8 cellular contexts compared by ENCODE assay signal in the genomic region with DNA sequence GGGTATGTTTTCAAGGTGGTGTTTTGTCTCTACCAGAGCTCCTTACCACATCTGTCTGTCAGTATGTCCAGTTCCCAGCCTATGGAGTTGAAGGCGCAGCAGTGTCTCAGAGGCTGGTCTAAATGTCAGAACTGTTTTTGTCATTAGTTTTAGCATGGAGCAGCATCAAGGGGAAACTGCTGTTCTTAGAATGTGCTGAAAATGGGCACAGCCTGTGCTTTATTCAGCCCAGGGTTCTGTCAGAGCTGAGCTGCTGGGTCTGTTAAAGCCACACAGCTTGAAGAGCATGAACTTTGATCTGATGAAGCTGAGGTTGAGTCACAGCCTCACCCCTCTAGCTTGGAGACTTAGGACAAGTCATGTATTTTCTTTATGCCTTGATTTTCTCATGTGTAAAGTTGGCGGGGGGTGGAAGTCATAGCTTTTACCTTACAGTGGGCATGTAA.
A peak's percentile ranks its signal among the peaks of the same experiment; 100 is the strongest.
DNase-seq lines count a peak whose midpoint lies in the region; ATAC-seq and TF ChIP-seq lines count a peak whose summit lies in the region.

No MANE protein-coding gene starts in this region.

- peak overlapping the region; percentile 32 for H3K27ac Mint-ChIP-seq in activated CD4-positive, alpha-beta T cell treated with anti-CD3 and anti-CD28 coated beads for 36 hours
- peak overlapping the region; percentile 89 for H3K27ac Mint-ChIP-seq in stimulated activated effector memory CD8-positive, alpha-beta T cell treated with anti-CD3 and anti-CD28 coated beads, Interleukin-12 subunit alpha, Interleukin-12 subunit beta, amount 100 ng/mL, for 72 hours

- no peaks in the 10 kb centered on the region for H3K9me3 ChIP-seq in colonic mucosa

- no peaks in the 10 kb centered on the region for H3K27me3 ChIP-seq in colonic mucosa

- no peak overlapping the region for H3K4me3 ChIP-seq in colonic mucosa

- POLR2A ChIA-PET in activated CD4-positive, alpha-beta T cell treated with anti-CD3 and anti-CD28 coated beads for 36 hours (lab: Charles Lee): interaction anchor here (0.8 to 1.9 kb wide), 2 partner anchors 13 to 19 kb away, joined by 3 to 17 read pairs; no protein-coding TSS in a partner anchor

- DNase-seq in activated CD4-positive, alpha-beta T cell treated with anti-CD3 and anti-CD28 coated beads for 36 hours: peak; percentile 47
- no peak for DNase-seq in activated CD4-positive, alpha-beta T cell treated with anti-CD3 and anti-CD28 coated beads for 1 hour
- DNase-seq in SW480 (ENCODE audit: low spot score): peak; percentile 62
- peak; percentile 46 for DNase-seq in colonic mucosa
- DNase-seq in stimulated activated effector memory CD8-positive, alpha-beta T cell treated with anti-CD3 and anti-CD28 coated beads, Interleukin-12 subunit alpha, Interleukin-12 subunit beta, amount 100 ng/mL, for 72 hours (ENCODE audit: low spot score in 2 of 2): no peak
- no peak for DNase-seq in NCI-H510A (lab: John Stamatoyannopoulos, UW)
- DNase-seq in Right ventricle myocardium superior: no peak

- no peaks in the 10 kb centered on the region for H3K4me1 ChIP-seq in colonic mucosa

- no peak overlapping the region for H3K4me3 Mint-ChIP-seq in activated CD4-positive, alpha-beta T cell treated with anti-CD3 and anti-CD28 coated beads for 36 hours
- H3K4me3 Mint-ChIP-seq in stimulated activated effector memory CD8-positive, alpha-beta T cell treated with anti-CD3 and anti-CD28 coated beads, Interleukin-12 subunit alpha, Interleukin-12 subunit beta, amount 100 ng/mL, for 72 hours: peak overlapping the region; percentile 55

- peaks cover 4% of the 10 kb centered on the region for H3K9me3 Mint-ChIP-seq in activated CD4-positive, alpha-beta T cell treated with anti-CD3 and anti-CD28 coated beads for 36 hours (ENCODE audit: low read depth)
- no peaks in the 10 kb centered on the region for H3K9me3 Mint-ChIP-seq in stimulated activated effector memory CD8-positive, alpha-beta T cell treated with anti-CD3 and anti-CD28 coated beads, Interleukin-12 subunit alpha, Interleukin-12 subunit beta, amount 100 ng/mL, for 72 hours

- H3K36me3 ChIP-seq in colonic mucosa: no peaks in the 10 kb centered on the region

- peaks cover 4% of the 10 kb centered on the region for H3K36me3 Mint-ChIP-seq in activated CD4-positive, alpha-beta T cell treated with anti-CD3 and anti-CD28 coated beads for 36 hours (ENCODE audit: low read depth)
- peaks cover 8% of the 10 kb centered on the region for H3K36me3 Mint-ChIP-seq in stimulated activated effector memory CD8-positive, alpha-beta T cell treated with anti-CD3 and anti-CD28 coated beads, Interleukin-12 subunit alpha, Interleukin-12 subunit beta, amount 100 ng/mL, for 72 hours

- H3K27ac ChIP-seq in colonic mucosa: peak overlapping the region; percentile 62

- H3K4me1 Mint-ChIP-seq in activated CD4-positive, alpha-beta T cell treated with anti-CD3 and anti-CD28 coated beads for 36 hours: peaks cover 45% of the 10 kb centered on the region
- peaks cover 86% of the 10 kb centered on the region for H3K4me1 Mint-ChIP-seq in stimulated activated effector memory CD8-positive, alpha-beta T cell treated with anti-CD3 and anti-CD28 coated beads, Interleukin-12 subunit alpha, Interleukin-12 subunit beta, amount 100 ng/mL, for 72 hours

- H3K9ac ChIP-seq in colonic mucosa (ENCODE audit: low read depth in 2 of 2, low read length in 2 of 2): no peak overlapping the region

- intact Hi-C loops in activated CD4-positive, alpha-beta T cell treated with anti-CD3 and anti-CD28 coated beads for 36 hours (cut with DNase I, micrococcal nuclease): loop anchor here (1.0 to 10.0 kb wide), 8 partner anchors 19 to 512 kb away; no protein-coding TSS in a partner anchor
- intact Hi-C loops in colonic mucosa (cut with DNase I): no loop called here
- intact Hi-C loops in Right ventricle myocardium superior (cut with DNase I): loop anchor here (10.0 kb wide), 1 partner anchor 68 kb away; no protein-coding TSS in a partner anchor

- ATAC-seq in activated CD4-positive, alpha-beta T cell treated with anti-CD3 and anti-CD28 coated beads for 36 hours: peak; percentile 76
- peak; percentile 65 for ATAC-seq in stimulated activated effector memory CD8-positive, alpha-beta T cell treated with anti-CD3 and anti-CD28 coated beads, Interleukin-12 subunit alpha, Interleukin-12 subunit beta, amount 100 ng/mL, for 72 hours
- no peak for ATAC-seq in GM21528 (IDR thresholded peaks at IDR 0.05; ENCODE audit: low FRiP score, unreplicated experiment)
- no peak for ATAC-seq in Right ventricle myocardium superior (ENCODE audit: poor library complexity)

- CTCF ChIA-PET in activated CD4-positive, alpha-beta T cell treated with anti-CD3 and anti-CD28 coated beads for 36 hours (lab: Charles Lee): interaction anchor here (1.2 to 1.7 kb wide), 3 partner anchors 12 to 212 kb away, joined by 3 to 10 read pairs (median 8); no protein-coding TSS in a partner anchor

- no peak for TF ChIP-seq CTCF in colonic mucosa (IDR thresholded peaks at IDR 0.05)

- peaks cover 77% of the 10 kb centered on the region for H3K27me3 Mint-ChIP-seq in activated CD4-positive, alpha-beta T cell treated with anti-CD3 and anti-CD28 coated beads for 36 hours

Comparison
In these comparisons a context has a peak if more than half of its experiments do, and no peak if none do; other contexts are left out.
1. DNase-seq: peak in activated CD4-positive, alpha-beta T cell treated with anti-CD3 and anti-CD28 coated beads for 36 hours (single experiment), SW480 (single experiment) and colonic mucosa (single experiment); none in activated CD4-positive, alpha-beta T cell treated with anti-CD3 and anti-CD28 coated beads for 1 hour (single experiment), stimulated activated effector memory CD8-positive, alpha-beta T cell treated with anti-CD3 and anti-CD28 coated beads, Interleukin-12 subunit alpha, Interleukin-12 subunit beta, amount 100 ng/mL, for 72 hours (0 of 2), NCI-H510A (single experiment) and Right ventricle myocardium superior (single experiment).
2. ATAC-seq: peak in activated CD4-positive, alpha-beta T cell treated with anti-CD3 and anti-CD28 coated beads for 36 hours (single experiment) and stimulated activated effector memory CD8-positive, alpha-beta T cell treated with anti-CD3 and anti-CD28 coated beads, Interleukin-12 subunit alpha, Interleukin-12 subunit beta, amount 100 ng/mL, for 72 hours (single experiment); none in GM21528 (single experiment) and Right ventricle myocardium superior (single experiment).